In the genomic region with DNA sequence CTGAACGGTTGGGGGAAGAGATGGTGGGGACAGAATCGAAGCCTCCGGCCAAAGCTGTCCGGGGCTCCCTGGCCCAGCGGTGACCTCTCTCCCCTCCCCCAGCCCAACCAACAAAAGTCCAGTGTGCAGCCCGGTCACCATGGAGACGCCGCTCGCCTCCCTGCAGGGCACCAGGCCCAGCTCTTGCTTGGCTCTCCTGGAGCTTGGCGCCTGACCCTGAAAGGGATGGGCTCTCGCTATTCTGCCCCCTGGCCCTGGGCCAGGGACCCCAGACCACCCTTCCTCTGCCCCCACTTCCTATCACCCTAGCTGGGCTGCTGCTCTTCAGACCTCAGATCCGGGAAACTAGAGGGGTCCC, we compare ENCODE assay signal across 8 cellular contexts. TPM values are rescaled to one million over a fixed set of nuclear protein-coding genes. Genes with fewer than 3 reads are reported as not detected.
DNase-seq lines count a peak whose midpoint lies in the region; ATAC-seq, FAIRE-seq and TF ChIP-seq lines count a peak whose summit lies in the region.

No MANE protein-coding gene starts in this region.

- no peaks in the 10 kb centered on the region for H3K36me3 Mint-ChIP-seq in stimulated activated naive CD8-positive, alpha-beta T cell treated with anti-CD3 and anti-CD28 coated beads, Interleukin-15, Interleukin-2, amounts not matched to agents 100 ng/mL and 50 ng/mL, for 24 hours (ENCODE audit: low read depth)
- no peaks in the 10 kb centered on the region for H3K36me3 Mint-ChIP-seq in astrocyte (ENCODE audit: low read depth, unreplicated experiment)

- no peak for ATAC-seq in stimulated activated naive CD8-positive, alpha-beta T cell treated with anti-CD3 and anti-CD28 coated beads, Interleukin-15, Interleukin-2, amounts not matched to agents 100 U/mL and 50 U/mL, for 24 hours
- ATAC-seq in right lobe of liver (peak; percentile 50 to 70 (median 66)), upper lobe of right lung (no peak), GM19397 (IDR thresholded peaks at IDR 0.05; ENCODE audit: unreplicated experiment) (no peak)

- H2AFZ ChIP-seq in astrocyte (ENCODE audit: low read depth, low read length): peak overlapping the region; percentile 60

- H3K36me3 ChIP-seq in astrocyte (ENCODE audit: insufficient read depth, low read length) (no peaks in the 10 kb centered on the region), right lobe of liver (no peaks in the 10 kb centered on the region), upper lobe of right lung (no peaks in the 10 kb centered on the region), small intestine (ENCODE audit: control insufficient read depth in 2 of 2, insufficient read depth in 2 of 2, low read length in 2 of 2) (no peaks in the 10 kb centered on the region)

- H3K4me3 Mint-ChIP-seq in stimulated activated naive CD8-positive, alpha-beta T cell treated with anti-CD3 and anti-CD28 coated beads, Interleukin-15, Interleukin-2, amounts not matched to agents 100 ng/mL and 50 ng/mL, for 24 hours: peak overlapping the region; percentile 67
- H3K4me3 Mint-ChIP-seq in astrocyte (ENCODE audit: unreplicated experiment): peak overlapping the region; percentile 80

- H3K27ac ChIP-seq in astrocyte (ENCODE audit: low read depth, low read length) (no peak overlapping the region), right lobe of liver (no peak overlapping the region), upper lobe of right lung (no peak overlapping the region), small intestine (ENCODE audit: low read depth in 1 of 2, low read length in 1 of 2) (no peak overlapping the region)

- H3K4me1 Mint-ChIP-seq in stimulated activated naive CD8-positive, alpha-beta T cell treated with anti-CD3 and anti-CD28 coated beads, Interleukin-15, Interleukin-2, amounts not matched to agents 100 ng/mL and 50 ng/mL, for 24 hours (ENCODE audit: low read depth): peaks cover 27% of the 10 kb centered on the region
- peaks cover 5% of the 10 kb centered on the region for H3K4me1 Mint-ChIP-seq in astrocyte (ENCODE audit: low read depth, unreplicated experiment)

- FAIRE-seq in astrocyte (lab: Jason Lieb, UNC): no peak
- FAIRE-seq in small intestine (lab: Jason Lieb, UNC): no peak

- H3K79me2 ChIP-seq in astrocyte (ENCODE audit: insufficient read depth, low read length): peaks cover 7% of the 10 kb centered on the region

- H3K9me3 ChIP-seq in astrocyte (ENCODE audit: insufficient read depth, low read depth, low read length): no peaks in the 10 kb centered on the region
- H3K9me3 ChIP-seq in right lobe of liver: no peaks in the 10 kb centered on the region
- H3K9me3 ChIP-seq in upper lobe of right lung: no peaks in the 10 kb centered on the region
- no peaks in the 10 kb centered on the region for H3K9me3 ChIP-seq in small intestine (ENCODE audit: control insufficient read depth, low read depth)

- intact Hi-C loops in right lobe of liver (cut with DNase I) (no loop called here), upper lobe of right lung (cut with DNase I) (loop anchor here (10.0 kb wide), 1 partner anchor 69 kb away; a partner anchor contains a TSS)

- no peak for TF ChIP-seq POLR2A in right lobe of liver (IDR thresholded peaks at IDR 0.05)

- H3K4me1 ChIP-seq in astrocyte (ENCODE audit: insufficient read depth, low read length) (peaks cover 29% of the 10 kb centered on the region), right lobe of liver (peaks cover 0 to 27% (median 3%) of the 10 kb centered on the region in 4 donors), upper lobe of right lung (peaks cover 22% of the 10 kb centered on the region), small intestine (ENCODE audit: control insufficient read depth in 2 of 2, insufficient read depth in 1 of 2, low read depth in 1 of 2, low read length in 1 of 2) (peaks cover 9 to 12% of the 10 kb centered on the region in 2 donors)

- no peaks in the 10 kb centered on the region for H3K9me3 Mint-ChIP-seq in stimulated activated naive CD8-positive, alpha-beta T cell treated with anti-CD3 and anti-CD28 coated beads, Interleukin-15, Interleukin-2, amounts not matched to agents 100 ng/mL and 50 ng/mL, for 24 hours
- no peaks in the 10 kb centered on the region for H3K9me3 Mint-ChIP-seq in astrocyte (ENCODE audit: unreplicated experiment)

- no peaks in the 10 kb centered on the region for H3K27me3 ChIP-seq in astrocyte (ENCODE audit: insufficient read depth, low read length)
- H3K27me3 ChIP-seq in right lobe of liver: no peaks in the 10 kb centered on the region
- H3K27me3 ChIP-seq in upper lobe of right lung: peaks cover 4% of the 10 kb centered on the region
- peaks cover 0 to 3% of the 10 kb centered on the region in 2 donors for H3K27me3 ChIP-seq in small intestine (ENCODE audit: control insufficient read depth in 2 of 2, insufficient read depth in 2 of 2, low read length in 2 of 2)

- peak overlapping the region; percentile 52 for H3K9ac ChIP-seq in astrocyte (ENCODE audit: low read length)

- H3K27me3 Mint-ChIP-seq in stimulated activated naive CD8-positive, alpha-beta T cell treated with anti-CD3 and anti-CD28 coated beads, Interleukin-15, Interleukin-2, amounts not matched to agents 100 ng/mL and 50 ng/mL, for 24 hours: peaks cover 12% of the 10 kb centered on the region
- H3K27me3 Mint-ChIP-seq in astrocyte (ENCODE audit: low read depth, unreplicated experiment): no peaks in the 10 kb centered on the region

- peaks cover 37% of the 10 kb centered on the region for H4K20me1 ChIP-seq in astrocyte (ENCODE audit: insufficient read depth, low read length)

- H3K4me2 ChIP-seq in astrocyte (ENCODE audit: low read length): peak overlapping the region; percentile 90

- WGBS in right lobe of liver (ENCODE audit: insufficient coverage, low coverage, low lambda C conversion rate, missing lambda C conversion rate): 40% methylated on average over 1 of the region's 12 CpGs
- WGBS in small intestine, 3 donors: 12 to 24% (median 19%) methylated on average over 8 to 12 of the region's 12 CpGs

- no peak for DNase-seq in stimulated activated naive CD8-positive, alpha-beta T cell treated with anti-CD3 and anti-CD28 coated beads, Interleukin-15, Interleukin-2, amounts not matched to agents 100 U/mL and 50 U/mL, for 24 hours
- peak; percentile 29 for DNase-seq in astrocyte (ENCODE audit: low read depth)
- DNase-seq in right lobe of liver: peak; percentile 85 to 94 (median 93)
- DNase-seq in upper lobe of right lung: no peak
- DNase-seq in small intestine: no peak
- no peak for DNase-seq in AML-193 (lab: John Stamatoyannopoulos, UW)

- no peak overlapping the region for H3K27ac Mint-ChIP-seq in stimulated activated naive CD8-positive, alpha-beta T cell treated with anti-CD3 and anti-CD28 coated beads, Interleukin-15, Interleukin-2, amounts not matched to agents 100 ng/mL and 50 ng/mL, for 24 hours
- no peak overlapping the region for H3K27ac Mint-ChIP-seq in astrocyte (ENCODE audit: unreplicated experiment)

- H3K4me3 ChIP-seq in astrocyte (ENCODE audit: insufficient read depth, low read depth, low read length): peak overlapping the region; percentile 54
- H3K4me3 ChIP-seq in right lobe of liver: peak overlapping the region; percentile 12 to 63 (median 31)
- H3K4me3 ChIP-seq in upper lobe of right lung: peak overlapping the region; percentile 70
- H3K4me3 ChIP-seq in small intestine (ENCODE audit: low read depth in 1 of 2, low read length in 2 of 2): no peak overlapping the region

- TF ChIP-seq CTCF in astrocyte (IDR thresholded peaks at IDR 0.05; ENCODE audit: insufficient read depth, low read depth, low read length) (no peak), right lobe of liver (IDR thresholded peaks at IDR 0.05) (no peak), upper lobe of right lung (IDR thresholded peaks at IDR 0.05) (no peak)

RNA-seq across cellular contexts. Expression of a gene that starts 1.3 kb away (rescaled TPM):
- total RNA-seq in astrocyte (30.1 and 31.5 TPM in 2 replicates), right lobe of liver (10 to 100 TPM; 14.0 to 43.7 (median 26.2) TPM), upper lobe of right lung (30.4 TPM)
- polyA plus RNA-seq in small intestine: 10 to 100 TPM in 2 of 3 donors, 1 to 10 TPM in 1; 4.9 to 14.1 (median 11.5) TPM

RNA-seq across cellular contexts. Expression of a gene that starts 4.7 kb away (rescaled TPM):
- total RNA-seq in astrocyte (22.6 and 26.6 TPM in 2 replicates), right lobe of liver (10 to 100 TPM; 19.7 to 56.0 (median 28.2) TPM), upper lobe of right lung (30.5 TPM)
- 10 to 100 TPM; 36.5 to 55.5 (median 39.7) TPM for polyA plus RNA-seq in small intestine

RNA-seq across cellular contexts. Expression of a gene that starts 10.0 kb away (rescaled TPM):
- total RNA-seq in astrocyte (2.1 and 4.7 TPM in 2 replicates), right lobe of liver (under 1 TPM in 1 of 6 experiments, not detected in 5; 0.31 TPM), upper lobe of right lung (0.78 TPM)
- polyA plus RNA-seq in small intestine: 1 to 10 TPM in 1 of 3 donors, under 1 TPM in 1, not detected in 1; 0.95 to 1.6 TPM

RNA-seq across cellular contexts. Expression of a gene that starts 10.6 kb away (rescaled TPM):
- 3.7 and 5.2 TPM in 2 replicates for total RNA-seq in astrocyte
- 1 to 10 TPM in 2 of 6 experiments, under 1 TPM in 1, not detected in 3; 0.05 to 2.3 (median 1.7) TPM for total RNA-seq in right lobe of liver
- total RNA-seq in upper lobe of right lung: 3.6 TPM
- polyA plus RNA-seq in small intestine: 1 to 10 TPM in 2 of 3 donors, under 1 TPM in 1; 0.81 to 3.4 (median 1.3) TPM

RNA-seq across cellular contexts. Expression of a gene that starts 10.7 kb away (rescaled TPM):
- total RNA-seq in astrocyte: 15.5 and 17.6 TPM in 2 replicates
- 1 to 10 TPM in 4 of 6 experiments, under 1 TPM in 2; 0.83 to 2.5 (median 1.3) TPM for total RNA-seq in right lobe of liver
- 8.9 TPM for total RNA-seq in upper lobe of right lung
- 1 to 10 TPM; 1.4 to 4.8 (median 2.2) TPM for polyA plus RNA-seq in small intestine

Comparison
In these comparisons a context has a peak if more than half of its experiments do, and no peak if none do; other contexts are left out.
1. ATAC-seq: peak in right lobe of liver (4 of 4); none in stimulated activated naive CD8-positive, alpha-beta T cell treated with anti-CD3 and anti-CD28 coated beads, Interleukin-15, Interleukin-2, amounts not matched to agents 100 U/mL and 50 U/mL, for 24 hours (single experiment), upper lobe of right lung (single experiment) and GM19397 (single experiment).
2. DNase-seq: peak in astrocyte (single experiment) and right lobe of liver (3 of 3); none in stimulated activated naive CD8-positive, alpha-beta T cell treated with anti-CD3 and anti-CD28 coated beads, Interleukin-15, Interleukin-2, amounts not matched to agents 100 U/mL and 50 U/mL, for 24 hours (single experiment), upper lobe of right lung (single experiment), small intestine (single experiment) and AML-193 (0 of 2).
3. H3K4me3 ChIP-seq: peak in astrocyte (single experiment), right lobe of liver (3 of 3) and upper lobe of right lung (single experiment); none in small intestine (0 of 2).